ENCODE assay signal across 4 cellular contexts in the genomic region with DNA sequence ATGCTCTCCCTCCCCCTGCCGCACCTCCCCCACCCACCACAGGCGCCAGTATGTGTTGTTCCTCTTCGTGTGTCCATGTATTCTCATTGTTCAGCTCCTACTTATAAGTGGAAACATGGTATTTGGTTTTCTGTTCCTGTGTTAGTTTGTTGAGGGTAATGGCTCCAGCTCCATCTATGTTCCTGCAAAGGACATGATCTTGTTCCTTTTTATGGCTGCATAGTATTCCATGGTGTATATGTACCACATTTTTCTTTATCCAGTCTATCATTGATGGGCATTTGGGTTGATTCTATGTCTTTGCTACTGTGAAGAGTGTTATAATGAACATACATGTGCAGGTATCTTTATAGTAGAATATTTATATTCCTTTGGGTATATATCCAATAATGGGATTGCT. TPM values are rescaled to one million over a fixed set of nuclear protein-coding genes. Genes with fewer than 3 reads are reported as not detected.
DNase-seq lines count a peak whose midpoint lies in the region; ATAC-seq, FAIRE-seq and TF ChIP-seq lines count a peak whose summit lies in the region.
"Not testable (repeated sequence)": the region's sequence is repeated elsewhere in the genome, so short reads cannot be mapped to it uniquely, and the experiment has no call there.

No MANE protein-coding gene starts in this region.

- H3K4me2 ChIP-seq in K562 (ENCODE audit: insufficient read depth, low read length): not testable (repeated sequence)

- intact Hi-C loops in K562 (cut with micrococcal nuclease): not testable (repeated sequence)

- in situ Hi-C loops in K562 (cut with MboI): not testable (repeated sequence)

- CTCF ChIA-PET in HEK293 (lab: Yijun Ruan, JAX); K562 (lab: Yijun Ruan, JAX; ENCODE audit: low intra/inter-chr PET ratio): not testable (repeated sequence)

- H3K27ac ChIP-seq in HEK293 (ENCODE audit: extremely low read depth, low read depth, low read length); K562 (ENCODE audit: extremely low read depth, low read depth, low read length): not testable (repeated sequence)

- not testable (repeated sequence) for H2AFZ ChIP-seq in K562 (ENCODE audit: low read depth, low read length)

- FAIRE-seq in GM12892 (lab: Jason Lieb, UNC): peak; percentile 48
- FAIRE-seq in K562 (lab: Jason Lieb, UNC): not testable (repeated sequence)

- peaks cover 13% of the 10 kb centered on the region for H3K4me1 ChIP-seq in HEK293 (ENCODE audit: control insufficient read depth, insufficient read depth, low read length)
- not testable (repeated sequence) for H3K4me1 ChIP-seq in K562 (replicated peaks in 1 of 2; ENCODE audit: control insufficient read depth in 2 of 2, insufficient read depth in 2 of 2, low read length in 2 of 2)

- not testable (repeated sequence) for TF ChIP-seq RAD21 in K562 (CRISPR knock-in tag; conservative IDR thresholded peaks at IDR 0.05 in 1 of 2, IDR thresholded peaks at IDR 0.05 in 1 of 2)

- 0% methylated on average over 2 of the region's 3 CpGs for WGBS in K562 (ENCODE audit: insufficient coverage, low coverage, missing lambda C conversion rate)

- H3K9me3 ChIP-seq in HEK293 (ENCODE audit: control insufficient read depth, insufficient read depth, low read depth, low read length); K562 (replicated peaks; ENCODE audit: control insufficient read depth, insufficient read depth, low read depth, low read length): not testable (repeated sequence)

- not testable (repeated sequence) for H3K27me3 ChIP-seq in K562 (ENCODE audit: control insufficient read depth in 2 of 2, insufficient read depth in 2 of 2, low read length in 2 of 2)

- not testable (repeated sequence) for H3K9me1 ChIP-seq in K562 (ENCODE audit: control insufficient read depth, insufficient read depth, low read length)

- ATAC-seq in SK-N-SH treated with all-trans-retinoic acid at 6 μM for 48 hours, K562: not testable (repeated sequence)

- TF ChIP-seq POLR2A in GM12892 (IDR thresholded peaks at IDR 0.05; ENCODE audit: low read depth, low read length); K562 (conservative IDR thresholded peaks at IDR 0.05): not testable (repeated sequence)

- BruUV-seq in K562 (replicated peaks; lab: Mats Ljungman, UMichigan): not testable (repeated sequence)

- not testable (repeated sequence) for TF ChIP-seq EP300 in K562 (IDR thresholded peaks at IDR 0.05; ENCODE audit: low read length)

- POLR2A ChIA-PET in HEK293 (lab: Yijun Ruan, JAX): not testable (repeated sequence)
- POLR2A ChIA-PET in K562 (lab: Yijun Ruan, JAX): interaction anchor here (0.6 to 1.7 kb wide), 2 partner anchors 8 to 213 kb away, joined by 3 to 6 read pairs; no protein-coding TSS in a partner anchor

- not testable (repeated sequence) for H3K36me3 ChIP-seq in HEK293 (ENCODE audit: control insufficient read depth in 2 of 2, insufficient read depth in 1 of 2, low read length in 2 of 2); K562 (ENCODE audit: control insufficient read depth, insufficient read depth, low read length)

- DNase-seq in GM12892 (ENCODE audit: insufficient read length); K562 (ENCODE audit: extremely low read depth in 1 of 4, low spot score in 3 of 4): not testable (repeated sequence)

- not testable (repeated sequence) for H4K20me1 ChIP-seq in K562 (replicated peaks; ENCODE audit: control insufficient read depth, insufficient read depth, low read length)

- H3K4me3 ChIP-seq in HEK293 (ENCODE audit: low read depth, low read length); K562: not testable (repeated sequence)

- not testable (repeated sequence) for H3K9ac ChIP-seq in K562 (ENCODE audit: insufficient read depth in 1 of 2, low read depth in 2 of 2, low read length in 2 of 2)

- H3K79me2 ChIP-seq in K562 (ENCODE audit: control insufficient read depth, insufficient read depth, low read length): not testable (repeated sequence)

- not testable (repeated sequence) for TF ChIP-seq CTCF in HEK293 (tag by site-specific recombination; IDR thresholded peaks at IDR 0.05); K562 (IDR thresholded peaks at IDR 0.05 in 2 of 3, conservative IDR thresholded peaks at IDR 0.05 in 1 of 3; ENCODE audit: insufficient read depth in 2 of 3, low read depth in 1 of 3, low read length in 3 of 3)

TF ChIP-seq in HEK293, 187 proteins besides CTCF, POLR2A, EP300 and RAD21:
- peak; percentile 76 for TF ChIP-seq ZNF146 (tag by site-specific recombination; IDR thresholded peaks at IDR 0.05)

TF ChIP-seq in SK-N-SH treated with all-trans-retinoic acid at 6 μM for 48 hours, 23 proteins besides CTCF, POLR2A, EP300 and RAD21:
- TF ChIP-seq ZNF8 (CRISPR knock-in tag; IDR thresholded peaks at IDR 0.05): 0 out of 2 replicates have a peak, but pooled peaks have one; percentile 36

TF ChIP-seq in K562, 482 proteins besides CTCF, POLR2A, EP300 and RAD21:
- peak; percentile 54 for TF ChIP-seq ZNF146 (CRISPR knock-in tag; IDR thresholded peaks at IDR 0.05; ENCODE audit: unreplicated experiment)

RNA-seq across cellular contexts. Expression of a gene that starts 31.0 kb away (rescaled TPM):
- 86.3 TPM for polyA plus RNA-seq in GM12892 (2012; ENCODE audit: missing spikeins)
- 14.7 and 30.8 TPM in 2 replicates for total RNA-seq in K562 (2011; cell fraction: chromatin; rRNA removed; ENCODE audit: low replicate concordance)
- 7.8 and 10.1 TPM in 2 replicates for total RNA-seq in K562 (2011; cell fraction: nucleolus; rRNA removed)
- total RNA-seq in K562 (2011; cell fraction: nucleoplasm; rRNA removed): 20.1 and 30.2 TPM in 2 replicates
- total RNA-seq in K562 (2014; rRNA removed) (32.0 and 37.8 TPM in 2 replicates), K562 (2014; rRNA removed; fragmentation: Illumina TruSeq; extraction: Trizol) (51.0 and 59.0 TPM in 2 replicates), K562 (2015; rRNA removed; fragmentation: Illumina TruSeq; extraction: Trizol) (34.3 and 39.7 TPM in 2 replicates), K562 (2021) (43.0 and 43.6 TPM in 2 replicates)
- polyA plus RNA-seq in K562 (2011; rRNA removed) (40.3 and 40.8 TPM in 2 replicates), K562 (2014; fragmentation: Illumina TruSeq; extraction: Trizol) (50.5 and 51.9 TPM in 2 replicates), K562 (2014; fragmentation: Nextera tagmentation; extraction: Ambion mirVana) (10 to 100 TPM; 47.1 to 57.7 TPM), K562 (2014; rRNA removed) (39.0 and 39.2 TPM in 2 replicates)
- polyA plus RNA-seq in K562 (2011; cell fraction: cytosol; rRNA removed): 11.1 and 19.7 TPM in 2 replicates
- polyA plus RNA-seq in K562 (2011; cell fraction: nucleus; rRNA removed): 10.6 and 15.7 TPM in 2 replicates
- 34.4 and 49.6 TPM in 2 replicates for polyA plus RNA-seq in K562 (2012)
- 29.5 and 36.6 TPM in 2 replicates for polyA minus RNA-seq in K562 (2011; rRNA and poly(A)+ RNA removed)
- polyA minus RNA-seq in K562 (2011; cell fraction: cytosol; rRNA and poly(A)+ RNA removed): 13.2 and 14.2 TPM in 2 replicates
- polyA minus RNA-seq in K562 (2011; cell fraction: nucleus; rRNA and poly(A)+ RNA removed): 7.1 and 12.0 TPM in 2 replicates
